8 cellular contexts compared by ENCODE assay signal in genomic region chr20:58852559-58853271, GRCh38. TPM values are rescaled to one million over a fixed set of nuclear protein-coding genes. Genes with fewer than 3 reads are reported as not detected.
DNase-seq lines count a peak whose midpoint lies in the region; ATAC-seq and TF ChIP-seq lines count a peak whose summit lies in the region.

Gene GNAS, plus strand, starts transcription at chr20:58852716.

- H3K36me3 ChIP-seq in OCI-LY7 (ENCODE audit: insufficient read depth, low read length), result peaks cover 8% of the 10 kb centered on the region; the same call in 1 of the 2 replicates
- H3K36me3 ChIP-seq in upper lobe of right lung, result no peaks in the 10 kb centered on the region

- H3K27me3 ChIP-seq in upper lobe of right lung, result peaks cover 79% of the 10 kb centered on the region

- H3K4me3 ChIP-seq in OCI-LY7 (ENCODE audit: low read depth, low read length, poor library complexity, severe bottlenecking) (peak within 1 kb of the TSS; percentile 43), upper lobe of right lung (peak within 1 kb of the TSS; percentile 44)

- no TSS peak for BruUV-seq in OCI-LY7 (replicated peaks; lab: Mats Ljungman, UMichigan)

- intact Hi-C loops in OCI-LY7 (cut with micrococcal nuclease; ENCODE audit: unreplicated experiment), result no loop called here
- intact Hi-C loops in upper lobe of right lung (cut with DNase I), result no loop called here

- DNase-seq in GM03348 (ENCODE audit: low spot score) (peak; percentile 73), OCI-LY7 (ENCODE audit: low spot score) (peak; percentile 65), glomerular visceral epithelial cell (ENCODE audit: extremely low spot score) (peak; percentile 49), occipital lobe (lab: John Stamatoyannopoulos, UW) (no peak), upper lobe of right lung (peak; percentile 84)
- peak; percentile 63 for DNase-seq in activated naive CD4-positive, alpha-beta T cell treated with anti-CD3 and anti-CD28 coated beads, Interleukin-2, amount 50 U/mL, for 16 hours

- TF ChIP-seq CTCF in OCI-LY7 (conservative IDR thresholded peaks at IDR 0.05; ENCODE audit: low read length), result peak; percentile 74
- TF ChIP-seq CTCF in upper lobe of right lung (IDR thresholded peaks at IDR 0.05), result peak; percentile 50

- ATAC-seq in upper lobe of right lung (peak; percentile 70), HG03520 (IDR thresholded peaks at IDR 0.05; ENCODE audit: unreplicated experiment) (no peak), HG03571 (IDR thresholded peaks at IDR 0.05; ENCODE audit: unreplicated experiment) (no peak)

- no peaks in the 10 kb centered on the region for H3K9me2 ChIP-seq in OCI-LY7 (ENCODE audit: insufficient read depth, low read length)

- H3K4me2 ChIP-seq in OCI-LY7 (ENCODE audit: low read length), result peak within 1 kb of the TSS; percentile 63; the same call in 1 of the 2 replicates

- CTCF ChIA-PET in OCI-LY7 (lab: Charles Lee; ENCODE audit: unreplicated experiment), result no interaction called here

- no peaks in the 10 kb centered on the region for H3K9me3 ChIP-seq in OCI-LY7 (ENCODE audit: low read length)
- H3K9me3 ChIP-seq in upper lobe of right lung, result no peaks in the 10 kb centered on the region

- POLR2A ChIA-PET in OCI-LY7 (lab: Charles Lee), result no interaction called here

- H3K4me1 ChIP-seq in OCI-LY7 (ENCODE audit: insufficient read depth, low read length, poor library complexity, severe bottlenecking) (peaks cover 5% of the 10 kb centered on the region), upper lobe of right lung (peaks cover 3% of the 10 kb centered on the region)

- H3K79me2 ChIP-seq in OCI-LY7 (ENCODE audit: insufficient read depth, low read depth, low read length), result peaks cover 19% of the 10 kb centered on the region; the same call in 1 of the 2 replicates

- H4K20me1 ChIP-seq in OCI-LY7 (ENCODE audit: insufficient read depth, low read length), result no peaks in the 10 kb centered on the region

- H3K27ac ChIP-seq in OCI-LY7 (ENCODE audit: low read depth, low read length, poor library complexity, severe bottlenecking) (no peak within 1 kb of the TSS), upper lobe of right lung (no peak within 1 kb of the TSS)

- H2AFZ ChIP-seq in OCI-LY7 (ENCODE audit: low read length), result peak within 1 kb of the TSS; percentile 43; the same call in 1 of the 2 replicates

RNA-seq across cellular contexts. Expression of gene GNAS, which starts in this region (rescaled TPM):
- 546 and 638 TPM in 2 replicates for total RNA-seq in OCI-LY7 (2014; rRNA removed; shearing (Covaris generic))
- total RNA-seq in OCI-LY7 (2022) (913 and 950 TPM in 2 replicates), occipital lobe (344 TPM), upper lobe of right lung (746 TPM)
